14 cellular contexts compared by ENCODE assay signal in the genomic region with DNA sequence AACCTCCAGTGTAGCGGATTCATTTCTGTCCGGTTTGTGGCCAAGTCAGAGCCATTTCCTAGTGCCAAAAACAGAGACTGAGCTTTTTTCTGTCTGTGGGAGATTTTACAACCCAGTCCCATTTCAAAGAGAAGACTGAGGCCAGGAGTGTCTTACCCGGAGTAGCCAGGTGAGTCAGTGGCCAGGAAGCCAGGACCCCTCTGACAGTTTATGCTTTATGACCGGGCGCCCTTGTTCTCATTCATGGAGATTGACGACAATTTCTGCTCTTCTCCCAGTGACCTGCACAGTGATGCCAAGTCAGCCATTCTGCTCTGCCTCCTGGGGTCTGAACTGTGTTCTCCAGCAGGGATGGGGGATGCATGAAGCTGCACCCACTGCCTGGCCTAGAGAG. TPM values are rescaled to one million over a fixed set of nuclear protein-coding genes. Genes with fewer than 3 reads are reported as not detected.
DNase-seq lines count a peak whose midpoint lies in the region; ATAC-seq and TF ChIP-seq lines count a peak whose summit lies in the region.
"Had no signal": no experiment of that assay in that cellular context is flagged by ENCODE, and none has a peak within 500 bp of the region (broad histone marks: within the 10 kb centered on the region; RNA-seq: fewer than 3 reads in every experiment).

No MANE protein-coding gene starts in this region.

- peak overlapping the region; percentile 62 for H3K27ac ChIP-seq in 22Rv1
- H3K27ac ChIP-seq in right lobe of liver: peak overlapping the region in 2 of 3 donors; percentile 21 to 57
- peak overlapping the region; percentile 78 for H3K27ac ChIP-seq in skeletal muscle tissue (ENCODE audit: low read depth, low read length)

- H3K4me3 ChIP-seq in astrocyte of the spinal cord (ENCODE audit: low read depth, low read length): no peak overlapping the region
- no peak overlapping the region for H3K4me3 ChIP-seq in right lobe of liver
- peak overlapping the region; percentile 7 to 78 (median 68) for H3K4me3 ChIP-seq in skeletal muscle tissue (ENCODE audit: low read length in 3 of 3)

- peak overlapping the region; percentile 22 to 62 (median 25) for H3K9ac ChIP-seq in skeletal muscle tissue (ENCODE audit: low read depth in 1 of 3, low read length in 3 of 3)

- WGBS in right lobe of liver (ENCODE audit: insufficient coverage, low coverage, low lambda C conversion rate, missing lambda C conversion rate): 76% methylated on average over 4 of the region's 6 CpGs

- no peaks in the 10 kb centered on the region for H3K36me3 ChIP-seq in right lobe of liver
- H3K36me3 ChIP-seq in skeletal muscle tissue (ENCODE audit: control insufficient read depth in 3 of 3, insufficient read depth in 3 of 3, low read length in 3 of 3): peaks cover 0 to 3% (median 2%) of the 10 kb centered on the region in 3 donors

- intact Hi-C loops in right lobe of liver (cut with DNase I): no loop called here

- TF ChIP-seq POLR2A in right lobe of liver (IDR thresholded peaks at IDR 0.05): no peak

- DNase-seq in astrocyte of the spinal cord (ENCODE audit: low read depth, low spot score) (no peak), right lobe of liver (no peak), midbrain (lab: John Stamatoyannopoulos, UW) (no peak), hippocampal formation (lab: John Stamatoyannopoulos, UW) (no peak)
- DNase-seq: activated CD8-positive, alpha-beta T cell treated with anti-CD3 and anti-CD28 coated beads, Interleukin-2, amount 10 ng/mL, durations not matched to agents 7 days and 5 days; activated gamma-delta T cell treated with Interleukin-2 at 50 U/mL for 16 hours; central memory CD4-positive, alpha-beta T cell; NCI-H2029 treated with DMSO at 0.1 percent for 48 hours; SIG-M5 had no signal

- ATAC-seq in right lobe of liver (no peak), GM21447 (IDR thresholded peaks at IDR 0.05; ENCODE audit: unreplicated experiment) (no peak), HG03095 (IDR thresholded peaks at IDR 0.05; ENCODE audit: unreplicated experiment) (no peak)
- ATAC-seq: activated CD8-positive, alpha-beta T cell treated with anti-CD3 and anti-CD28 coated beads, Interleukin-2, amount 10 ng/mL, durations not matched to agents 7 days and 5 days had no signal

- H3K4me1 ChIP-seq in right lobe of liver (no peaks in the 10 kb centered on the region), skeletal muscle tissue (ENCODE audit: control insufficient read depth in 3 of 3, insufficient read depth in 3 of 3, low read length in 3 of 3) (peaks cover 49 to 55% (median 55%) of the 10 kb centered on the region in 3 donors)

- H3K27me3 ChIP-seq in right lobe of liver (no peaks in the 10 kb centered on the region), skeletal muscle tissue (ENCODE audit: control insufficient read depth in 3 of 3, insufficient read depth in 3 of 3, low read length in 3 of 3) (no peaks in the 10 kb centered on the region)

- in situ Hi-C loops in astrocyte of the spinal cord (cut with HindIII; ENCODE audit: low sequenced_read_pairs): no loop called here

- TF ChIP-seq CTCF in 22Rv1 (IDR thresholded peaks at IDR 0.05): no peak
- peak; percentile 2 for TF ChIP-seq CTCF in astrocyte of the spinal cord (IDR thresholded peaks at IDR 0.05; ENCODE audit: low read depth, low read length)
- no peak for TF ChIP-seq CTCF in right lobe of liver (IDR thresholded peaks at IDR 0.05)

- no peaks in the 10 kb centered on the region for H3K9me3 ChIP-seq in right lobe of liver
- no peaks in the 10 kb centered on the region for H3K9me3 ChIP-seq in skeletal muscle tissue (ENCODE audit: control insufficient read depth in 3 of 3, low read length in 3 of 3)

RNA-seq across cellular contexts. Expression of gene INMT, which starts 0.7 kb away (rescaled TPM):
- 10 to 100 TPM; 14.7 to 58.9 (median 35.5) TPM for total RNA-seq in right lobe of liver
- total RNA-seq in skeletal muscle tissue: 35.5 TPM
- total RNA-seq: activated CD8-positive, alpha-beta T cell treated with anti-CD3 and anti-CD28 coated beads, Interleukin-2, amount 10 ng/mL, durations not matched to agents 7 days and 5 days; renal cortical epithelial cell had no signal

RNA-seq across cellular contexts. Expression of gene MINDY4, which starts 20.0 kb away (rescaled TPM):
- total RNA-seq in right lobe of liver (1 to 10 TPM; 1.2 to 3.2 (median 2.3) TPM), skeletal muscle tissue (7.8 TPM)

Comparison
In these comparisons a context has a peak if more than half of its experiments do, and no peak if none do; other contexts are left out.
1. H3K4me3 ChIP-seq: peak in skeletal muscle tissue (3 of 3); none in astrocyte of the spinal cord (single experiment) and right lobe of liver (0 of 3).
2. Peak in every context shown above with its lines, with median percentiles within 50 percentile points of each other: H3K27ac ChIP-seq.